In the genomic region with DNA sequence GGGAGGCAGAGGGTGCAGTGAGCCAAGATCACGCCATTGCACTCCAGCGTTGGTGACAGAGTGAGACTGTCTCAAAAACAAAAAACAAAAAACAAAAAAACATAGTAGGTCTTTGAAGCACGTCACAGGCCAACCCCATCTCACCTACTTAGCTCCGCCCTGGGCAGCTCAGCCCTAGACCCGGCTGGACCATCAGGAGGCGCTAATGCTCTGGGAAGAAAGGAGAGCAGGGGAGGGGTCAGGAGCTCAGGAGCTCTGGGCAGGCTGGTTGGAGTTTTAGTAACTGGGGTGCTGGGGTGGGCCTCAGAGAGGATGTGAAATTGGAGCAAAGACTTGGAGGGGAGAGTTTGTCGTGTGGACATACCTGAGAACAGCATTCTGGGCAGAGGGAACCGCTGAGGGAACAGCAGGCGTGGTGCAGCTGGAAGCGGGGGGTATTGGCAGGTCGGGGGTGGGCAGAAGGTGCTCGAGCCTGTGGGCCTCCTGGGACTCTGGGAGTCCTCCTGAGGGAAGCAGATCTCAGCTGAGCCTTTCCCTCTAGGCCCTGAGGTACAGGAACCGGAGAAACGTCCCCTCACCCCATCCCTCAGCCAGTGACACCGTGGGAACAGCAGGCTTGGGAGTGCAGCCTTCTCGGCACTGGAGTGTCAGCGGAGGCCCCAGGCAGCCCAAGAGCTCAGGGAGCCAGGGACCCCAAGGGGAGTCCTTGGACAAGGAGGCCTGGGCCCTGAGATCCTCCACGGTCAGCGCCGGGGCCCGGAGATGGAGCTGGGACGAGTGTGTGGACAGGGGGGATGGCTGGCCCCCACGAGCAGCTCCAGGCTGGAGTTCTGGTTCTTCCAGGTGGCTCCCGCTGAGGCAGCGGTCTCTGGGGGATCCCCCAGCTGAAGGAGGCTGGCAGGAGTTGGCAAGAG, we compare ENCODE assay signal across 8 cellular contexts. TPM values are rescaled to one million over a fixed set of nuclear protein-coding genes. Genes with fewer than 3 reads are reported as not detected.
A peak's percentile ranks its signal among the peaks of the same experiment; 100 is the strongest.
DNase-seq lines count a peak whose midpoint lies in the region; ATAC-seq and TF ChIP-seq lines count a peak whose summit lies in the region.

No MANE protein-coding gene starts in this region.

- CTCF ChIA-PET in mammary epithelial cell (lab: Charles Lee; ENCODE audit: low non-redundant PET) = interaction anchor here (0.5 to 0.9 kb wide), 4 partner anchors 35 to 293 kb away, joined by 3 to 6 read pairs (median 5); a partner anchor contains a TSS

- no TSS peak for BruUV-seq in mammary epithelial cell (replicated peaks; lab: Mats Ljungman, UMichigan)

- H3F3A ChIP-seq in neural progenitor cell (ENCODE audit: low read depth) = peaks cover 18% of the 10 kb centered on the region

- intact Hi-C loops in mammary epithelial cell (cut with micrococcal nuclease) (loop anchor here (5.0 kb wide), 3 partner anchors 81 to 154 kb away; a partner anchor contains a TSS), left ventricle myocardium superior (cut with micrococcal nuclease) (no loop called here)

- no peaks in the 10 kb centered on the region for H3K9me3 ChIP-seq in mammary epithelial cell (replicated peaks; ENCODE audit: insufficient read depth, low read length)
- no peaks in the 10 kb centered on the region for H3K9me3 ChIP-seq in neural progenitor cell (ENCODE audit: low read depth)

- H3K9ac ChIP-seq in mammary epithelial cell (ENCODE audit: insufficient read depth, low read length) (no peak overlapping the region), neural progenitor cell (no peak overlapping the region)

- in situ Hi-C loops in GM13976 (cut with MboI; ENCODE audit: low sequenced_read_pairs, unreplicated experiment) (no loop called here), mammary epithelial cell (cut with MboI; ENCODE audit: low sequenced_read_pairs in 2 of 2) (no loop called here)

- peaks cover 8% of the 10 kb centered on the region for H3K27me3 Mint-ChIP-seq in neural progenitor cell (ENCODE audit: insufficient read depth, low read depth)

- no peak overlapping the region for H3K27ac Mint-ChIP-seq in neural progenitor cell

- dilution Hi-C loops in mammary epithelial cell (cut with HindIII; ENCODE audit: low sequenced_read_pairs) = no loop called here

- peaks cover 21% of the 10 kb centered on the region for H3K4me1 Mint-ChIP-seq in neural progenitor cell

- peak overlapping the region; percentile 42 for H3K4me3 Mint-ChIP-seq in neural progenitor cell

- ATAC-seq in left ventricle myocardium superior = no peak

- DNase-seq in COLO668 (lab: John Stamatoyannopoulos, UW; ENCODE audit: unreplicated experiment) (peak; percentile 43), GM13976 (ENCODE audit: low spot score) (peak; percentile 46), OCI-M1 (lab: John Stamatoyannopoulos, UW) (peak; percentile 86), mammary epithelial cell (no peak), neural progenitor cell (ENCODE audit: low spot score) (peak; percentile 86), left ventricle myocardium superior (no peak), middle frontal gyrus (ENCODE audit: extremely low spot score, low spot score) (no peak)
- DNase-seq in effector CD4-positive, alpha-beta T cell = no peak

- no peaks in the 10 kb centered on the region for H3K9me3 Mint-ChIP-seq in neural progenitor cell

- 93% methylated on average over 19 of the region's 25 CpGs for WGBS in mammary epithelial cell (ENCODE audit: low coverage, missing lambda C conversion rate)

- H3K79me2 ChIP-seq in mammary epithelial cell (ENCODE audit: insufficient read depth, low read length) (peaks cover 31% of the 10 kb centered on the region), neural progenitor cell (ENCODE audit: low read depth) (no peaks in the 10 kb centered on the region)

- TF ChIP-seq CTCF in GM13976 (IDR thresholded peaks at IDR 0.05; ENCODE audit: borderline replicate concordance, control extremely low read depth, extremely low read depth, insufficient read depth, missing control alignments) (peak; percentile 37), mammary epithelial cell (conservative IDR thresholded peaks at IDR 0.05 in 1 of 2, IDR thresholded peaks at IDR 0.05 in 1 of 2; ENCODE audit: extremely low read depth in 1 of 2, insufficient read depth in 1 of 2, low read depth in 1 of 2, low read length in 2 of 2) (peak; percentile 38 to 54), neural progenitor cell (IDR thresholded peaks at IDR 0.05) (peak; percentile 76)

- H3K27ac ChIP-seq in mammary epithelial cell (ENCODE audit: insufficient read depth, low read depth, low read length) (peak overlapping the region; percentile 53), neural progenitor cell (no peak overlapping the region)

- H3K36me3 ChIP-seq in mammary epithelial cell (ENCODE audit: insufficient read depth, low read length) = peaks cover 7% of the 10 kb centered on the region
- H3K36me3 ChIP-seq in neural progenitor cell = no peaks in the 10 kb centered on the region

- H4K20me1 ChIP-seq in mammary epithelial cell (ENCODE audit: insufficient read depth, low read length) (no peaks in the 10 kb centered on the region), neural progenitor cell (ENCODE audit: low read depth) (peaks cover 3% of the 10 kb centered on the region)

- H3K4me1 ChIP-seq in mammary epithelial cell (ENCODE audit: insufficient read depth, low read length) (peaks cover 47% of the 10 kb centered on the region), neural progenitor cell (peaks cover 21% of the 10 kb centered on the region)

- H3K4me2 ChIP-seq in mammary epithelial cell (ENCODE audit: insufficient read depth, low read depth, low read length) (no peak overlapping the region), neural progenitor cell (no peak overlapping the region)

- H2AFZ ChIP-seq in mammary epithelial cell (ENCODE audit: low read depth, low read length) = no peak overlapping the region
- H2AFZ ChIP-seq in neural progenitor cell (replicated peaks) = no peak overlapping the region

- no peak overlapping the region for H3K4me3 ChIP-seq in mammary epithelial cell (replicated peaks in 1 of 3; ENCODE audit: insufficient read depth in 1 of 3, low read depth in 2 of 3, low read length in 3 of 3)
- no peak overlapping the region for H3K4me3 ChIP-seq in neural progenitor cell

- H3K36me3 Mint-ChIP-seq in neural progenitor cell = peaks cover 2% of the 10 kb centered on the region

- H3K27me3 ChIP-seq in mammary epithelial cell (ENCODE audit: insufficient read depth, low read length) (no peaks in the 10 kb centered on the region), neural progenitor cell (no peaks in the 10 kb centered on the region)

RNA-seq across cellular contexts. Expression of a gene that starts 2.2 kb away (rescaled TPM):
- 10 to 100 TPM; 45.0 to 92.1 TPM for total RNA-seq in mammary epithelial cell
- polyA plus RNA-seq in mammary epithelial cell = 62.1 TPM
- 70.8 TPM for polyA minus RNA-seq in mammary epithelial cell
- 12.7 and 16.9 TPM in 2 replicates for total RNA-seq in neural progenitor cell (ENCODE audit: low replicate concordance)
- 15.1 TPM for total RNA-seq in left ventricle myocardium superior

RNA-seq across cellular contexts. Expression of a gene that starts 16.8 kb away (rescaled TPM):
- total RNA-seq in mammary epithelial cell (1 to 10 TPM; 1.8 to 7.1 TPM), neural progenitor cell (ENCODE audit: low replicate concordance) (0.62 and 9.0 TPM in 2 replicates), left ventricle myocardium superior (7.2 TPM)
- polyA plus RNA-seq in mammary epithelial cell = 4.6 TPM
- 6.4 TPM for polyA minus RNA-seq in mammary epithelial cell

RNA-seq across cellular contexts. Expression of a gene that starts 38.8 kb away (rescaled TPM):
- total RNA-seq in mammary epithelial cell (100 to 1,000 TPM; 333 to 449 TPM), neural progenitor cell (ENCODE audit: low replicate concordance) (111 and 182 TPM in 2 replicates), left ventricle myocardium superior (362 TPM)
- polyA plus RNA-seq in mammary epithelial cell = 660 TPM
- polyA minus RNA-seq in mammary epithelial cell = 272 TPM

RNA-seq across cellular contexts. Expression of a gene that starts 39.4 kb away (rescaled TPM):
- total RNA-seq in mammary epithelial cell = 100 to 1,000 TPM; 105 to 199 TPM
- polyA plus RNA-seq in mammary epithelial cell = 350 TPM
- polyA minus RNA-seq in mammary epithelial cell = 271 TPM
- 257 and 284 TPM in 2 replicates for total RNA-seq in neural progenitor cell (ENCODE audit: low replicate concordance)
- total RNA-seq in left ventricle myocardium superior = 83.4 TPM

RNA-seq across cellular contexts. Expression of a gene that starts 51.4 kb away (rescaled TPM):
- total RNA-seq in mammary epithelial cell (10 to 100 TPM; 44.8 to 67.0 TPM), neural progenitor cell (ENCODE audit: low replicate concordance) (5.5 and 22.0 TPM in 2 replicates), left ventricle myocardium superior (256 TPM)
- polyA plus RNA-seq in mammary epithelial cell = 34.7 TPM
- polyA minus RNA-seq in mammary epithelial cell = 33.3 TPM

Comparison
In these comparisons a context has a peak if more than half of its experiments do, and no peak if none do; other contexts are left out.
1. DNase-seq: peak in COLO668 (single experiment), GM13976 (single experiment), OCI-M1 (single experiment) and neural progenitor cell (single experiment); none in mammary epithelial cell (single experiment), effector CD4-positive, alpha-beta T cell (single experiment), left ventricle myocardium superior (single experiment) and middle frontal gyrus (single experiment).
2. Peak in every context shown above with its lines, with median percentiles within 50 percentile points of each other: CTCF ChIP-seq.